ENCODE assay signal across 9 cellular contexts in the genomic region with DNA sequence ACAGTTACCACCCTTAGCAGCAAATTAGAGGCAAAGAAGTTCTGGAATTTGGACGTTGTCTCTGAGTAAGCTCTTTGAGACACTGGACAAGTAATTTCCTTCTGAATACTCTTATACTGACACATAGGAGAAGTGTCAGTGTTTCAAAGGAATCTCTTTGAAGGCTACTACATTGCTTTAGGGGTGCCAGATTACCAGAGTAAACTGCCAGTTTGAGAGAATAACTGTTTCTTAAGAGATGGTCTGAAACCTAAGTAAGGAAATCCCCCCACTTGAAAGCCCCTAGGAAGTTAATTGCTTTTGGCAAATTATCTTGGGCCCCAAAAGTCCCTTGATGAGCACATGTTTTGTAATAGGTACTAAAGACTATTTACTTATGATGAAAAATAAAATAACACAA. TPM values are rescaled to one million over a fixed set of nuclear protein-coding genes. Genes with fewer than 3 reads are reported as not detected.
DNase-seq lines count a peak whose midpoint lies in the region; ATAC-seq, FAIRE-seq and TF ChIP-seq lines count a peak whose summit lies in the region.
"Had no signal": no experiment of that assay in that cellular context is flagged by ENCODE, and none has a peak within 500 bp of the region (broad histone marks: within the 10 kb centered on the region; RNA-seq: fewer than 3 reads in every experiment).

No MANE protein-coding gene starts in this region.

- H3K36me3 Mint-ChIP-seq in CD14-positive monocyte = peaks cover 3 to 6% of the 10 kb centered on the region in 2 donors

- H3K27ac Mint-ChIP-seq in CD14-positive monocyte = peak overlapping the region in 3 of 7 donors; percentile 15 to 37 (median 30)

- H3K27ac ChIP-seq in coronary artery (peak overlapping the region; percentile 50 to 93), skin epidermis (peak overlapping the region in 19 of 21 experiments; percentile 17 to 99 (median 76)), HepG2 (ENCODE audit: extremely low read length, insufficient read depth, low read length) (no peak overlapping the region)

- no peak for ATAC-seq in HepG2

- POLR2A ChIA-PET in HepG2 (lab: Yijun Ruan, JAX) = no interaction called here

- peaks cover 32% of the 10 kb centered on the region for H3K79me2 ChIP-seq in HepG2 (ENCODE audit: insufficient read depth, low read length)

- peaks cover 31% of the 10 kb centered on the region for H3K4me1 ChIP-seq in HepG2 (ENCODE audit: insufficient read depth, low read length)

- H3K4me2 ChIP-seq in HepG2 (ENCODE audit: low read depth, low read length) = no peak overlapping the region

- no peak overlapping the region for H2AFZ ChIP-seq in HepG2 (ENCODE audit: low read length)

- DNase-seq in GM12864 (ENCODE audit: low read depth) (no peak), LHCN-M2 (ENCODE audit: low read depth) (peak; percentile 35), coronary artery (ENCODE audit: low spot score) (no peak), CD14-positive monocyte (ENCODE audit: low spot score) (no peak), NCI-H2171 treated with DMSO at 0.1 percent for 48 hours (lab: John Stamatoyannopoulos, UW) (no peak), HepG2 (ENCODE audit: low spot score) (no peak)
- DNase-seq: dorsolateral prefrontal cortex, NCI-H187 had no signal

- TF ChIP-seq EP300 in HepG2 (IDR thresholded peaks at IDR 0.05; ENCODE audit: low read depth in 2 of 2, low read length in 2 of 2) (no peak), HepG2 (CRISPR knock-in tag; IDR thresholded peaks at IDR 0.05; ENCODE audit: borderline replicate concordance) (no peak)

- H3K9me3 Mint-ChIP-seq in CD14-positive monocyte = no peaks in the 10 kb centered on the region

- no peaks in the 10 kb centered on the region for H3K9me3 ChIP-seq in HepG2 (ENCODE audit: low read length)

- in situ Hi-C loops in HepG2 (cut with HindIII; ENCODE audit: extremely low pct_ligation_motif_present, low pct_unique_long_range_greater_than_20kb) = no loop called here

- H4K20me1 ChIP-seq in HepG2 (ENCODE audit: insufficient read depth, low read length) = no peaks in the 10 kb centered on the region; the same call in 1 of the 2 replicates

- BruUV-seq in HepG2 (replicated peaks; lab: Mats Ljungman, UMichigan) = no TSS peak

- CTCF ChIA-PET in HepG2 (lab: Yijun Ruan, JAX; ENCODE audit: low intra/inter-chr PET ratio, low total read pairs) = no interaction called here

- intact Hi-C loops in CD14-positive monocyte (cut with micrococcal nuclease) (loop anchor here in 1 of 2 donors (5.0 kb wide), 3 partner anchors 38 to 142 kb away; partner anchors contain the start of gene ANKRD22), HepG2 (cut with micrococcal nuclease; ENCODE audit: unreplicated experiment) (no loop called here)

- peak overlapping the region; percentile 90 for H3K4me3 ChIP-seq in GM12864 (ENCODE audit: low read depth, low read length)
- peak overlapping the region; percentile 87 for H3K4me3 ChIP-seq in coronary artery
- H3K4me3 ChIP-seq in skin epidermis = peak overlapping the region in 3 of 7 experiments; percentile 70 to 78 (median 75)
- no peak overlapping the region for H3K4me3 ChIP-seq in HepG2 (replicated peaks in 1 of 3; ENCODE audit: insufficient read depth in 1 of 3, low read depth in 2 of 3, low read length in 3 of 3)

- peak overlapping the region in 1 of 2 donors; percentile 46 for H3K4me3 Mint-ChIP-seq in CD14-positive monocyte

- no peaks in the 10 kb centered on the region for H3K36me3 ChIP-seq in HepG2 (replicated peaks in 1 of 2; ENCODE audit: control insufficient read depth in 1 of 2, insufficient read depth in 2 of 2, low read length in 2 of 2)

- H3K27me3 Mint-ChIP-seq in CD14-positive monocyte (ENCODE audit: low read depth in 3 of 3) = no peaks in the 10 kb centered on the region

- no peak for TF ChIP-seq CTCF in GM12864 (IDR thresholded peaks at IDR 0.05; ENCODE audit: low read depth, low read length, missing control alignments)
- TF ChIP-seq CTCF in coronary artery (IDR thresholded peaks at IDR 0.05) = no peak
- no peak for TF ChIP-seq CTCF in CD14-positive monocyte (IDR thresholded peaks at IDR 0.05)
- TF ChIP-seq CTCF in HepG2 (CRISPR knock-in tag; IDR thresholded peaks at IDR 0.05) = no peak

- 71% methylated on average over 1 of the region's 1 CpG for WGBS in HepG2 (ENCODE audit: low lambda C conversion rate)

- H3K4me1 Mint-ChIP-seq in CD14-positive monocyte = peaks cover 63% of the 10 kb centered on the region

- no peaks in the 10 kb centered on the region; a peak in 1 of 5 replicates for H3K27me3 ChIP-seq in HepG2 (ENCODE audit: control insufficient read depth in 1 of 2, insufficient read depth in 2 of 2, low read length in 2 of 2)
- H3K27me3 ChIP-seq: dorsolateral prefrontal cortex had no signal

- no peak overlapping the region for H3K9ac ChIP-seq in HepG2 (ENCODE audit: insufficient read depth, low read depth, low read length)

- no peak for TF ChIP-seq POLR2A in HepG2 (IDR thresholded peaks at IDR 0.05; ENCODE audit: insufficient read depth in 1 of 2, low read depth in 2 of 2, low read length in 2 of 2)

- no peak for TF ChIP-seq RAD21 in HepG2 (CRISPR knock-in tag; IDR thresholded peaks at IDR 0.05)

- FAIRE-seq in HepG2 (lab: Jason Lieb, UNC) = no peak

TF ChIP-seq in HepG2, 621 proteins besides CTCF, POLR2A, EP300 and RAD21 (continues in another document):
- TF ChIP-seq SOX13 (IDR thresholded peaks at IDR 0.05) = no peak
- no peak for TF ChIP-seq SOX13 (CRISPR knock-in tag; conservative IDR thresholded peaks at IDR 0.05 in 1 of 2, IDR thresholded peaks at IDR 0.05 in 1 of 2)
- no peak for TF ChIP-seq DNMT1 (CRISPR knock-in tag; IDR thresholded peaks at IDR 0.05)
- TF ChIP-seq, protein P1, sequence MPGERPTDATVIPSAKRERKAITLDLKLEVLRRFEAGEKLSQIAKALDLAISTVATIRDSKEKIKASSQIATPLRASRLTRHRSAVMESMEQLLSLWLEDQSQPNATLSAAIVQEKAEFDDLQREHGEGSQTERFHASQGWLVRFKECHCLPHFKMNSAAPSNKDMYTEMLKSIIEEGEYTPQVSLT (CRISPR knock-in tag; IDR thresholded peaks at IDR 0.05; ENCODE audit: borderline replicate concordance, low read depth) = no peak

RNA-seq across cellular contexts. Expression of gene FAS, which starts 3.4 kb away (rescaled TPM):
- total RNA-seq in LHCN-M2 (2014; rRNA removed) (55.0 and 55.7 TPM in 2 replicates), HepG2 (2016; rRNA removed; fragmentation: Illumina TruSeq; extraction: Trizol) (15.0 and 17.9 TPM in 2 replicates)
- polyA plus RNA-seq in LHCN-M2 (2012) = 13.9 TPM
- polyA plus RNA-seq in CD14-positive monocyte (10 to 100 TPM; 27.9 to 28.9 TPM), HepG2 (2011; rRNA removed) (4.3 and 5.9 TPM in 2 replicates)
- total RNA-seq in HepG2 (2016; cell fraction: cytosol; rRNA removed; fragmentation: Illumina TruSeq; extraction: Trizol; ENCODE audit: low read depth) = 4.8 and 5.4 TPM in 2 replicates
- 15.8 and 17.7 TPM in 2 replicates for total RNA-seq in HepG2 (2016; cell fraction: insoluble cytoplasmic fraction; rRNA removed; fragmentation: Illumina TruSeq; extraction: Trizol)
- total RNA-seq in HepG2 (2016; cell fraction: membrane; rRNA removed; fragmentation: Illumina TruSeq; extraction: Trizol) = 11.2 and 12.0 TPM in 2 replicates
- 21.8 and 24.6 TPM in 2 replicates for total RNA-seq in HepG2 (2016; cell fraction: nucleus; rRNA removed; fragmentation: Illumina TruSeq; extraction: Trizol)
- 2.6 and 4.4 TPM in 2 replicates for polyA plus RNA-seq in HepG2 (2011; cell fraction: cytosol; rRNA removed)
- polyA plus RNA-seq in HepG2 (2011; cell fraction: nucleus; rRNA removed) = 3.1 and 3.5 TPM in 2 replicates
- polyA plus RNA-seq in HepG2 (2012) = 3.1 and 3.3 TPM in 2 replicates
- polyA plus RNA-seq in HepG2 (2016; cell fraction: cytosol; fragmentation: Illumina TruSeq; extraction: Trizol; ENCODE audit: low read depth) = 3.1 and 3.6 TPM in 2 replicates
- 14.7 and 16.1 TPM in 2 replicates for polyA plus RNA-seq in HepG2 (2016; cell fraction: insoluble cytoplasmic fraction; fragmentation: Illumina TruSeq; extraction: Trizol; ENCODE audit: low read depth)
- polyA plus RNA-seq in HepG2 (2016; cell fraction: membrane; fragmentation: Illumina TruSeq; extraction: Trizol; ENCODE audit: low read depth) = 6.2 and 7.4 TPM in 2 replicates
- polyA plus RNA-seq in HepG2 (2016; cell fraction: nucleus; fragmentation: Illumina TruSeq; extraction: Trizol; ENCODE audit: insufficient read depth, low read depth) = 29.8 and 31.9 TPM in 2 replicates
- polyA minus RNA-seq in HepG2 (2011; rRNA and poly(A)+ RNA removed; ENCODE audit: low replicate concordance) = 3.7 and 12.5 TPM in 2 replicates
- polyA minus RNA-seq in HepG2 (2011; cell fraction: cytosol; rRNA and poly(A)+ RNA removed) = 3.7 and 4.0 TPM in 2 replicates
- polyA minus RNA-seq in HepG2 (2011; cell fraction: nucleus; rRNA and poly(A)+ RNA removed) = 8.6 and 13.1 TPM in 2 replicates

RNA-seq across cellular contexts. Expression of gene ACTA2, which starts 41.5 kb away (rescaled TPM):
- total RNA-seq in LHCN-M2 (2014; rRNA removed) (105 and 119 TPM in 2 replicates), HepG2 (2016; rRNA removed; fragmentation: Illumina TruSeq; extraction: Trizol) (58.1 and 59.9 TPM in 2 replicates)
- 236 TPM for polyA plus RNA-seq in LHCN-M2 (2012)
- polyA plus RNA-seq in CD14-positive monocyte (10 to 100 TPM in 1 of 2 donors, 1 to 10 TPM in 1; 6.8 to 12.3 TPM), HepG2 (2011; rRNA removed) (21.8 and 25.1 TPM in 2 replicates)
- total RNA-seq in HepG2 (2016; cell fraction: cytosol; rRNA removed; fragmentation: Illumina TruSeq; extraction: Trizol; ENCODE audit: low read depth) = 21.6 and 22.5 TPM in 2 replicates
- total RNA-seq in HepG2 (2016; cell fraction: insoluble cytoplasmic fraction; rRNA removed; fragmentation: Illumina TruSeq; extraction: Trizol) = 50.7 and 62.7 TPM in 2 replicates
- total RNA-seq in HepG2 (2016; cell fraction: membrane; rRNA removed; fragmentation: Illumina TruSeq; extraction: Trizol) = 33.4 and 39.8 TPM in 2 replicates
- total RNA-seq in HepG2 (2016; cell fraction: nucleus; rRNA removed; fragmentation: Illumina TruSeq; extraction: Trizol) = 33.1 and 39.3 TPM in 2 replicates
- polyA plus RNA-seq in HepG2 (2011; cell fraction: cytosol; rRNA removed) = 32.0 and 34.2 TPM in 2 replicates
- 20.1 and 23.1 TPM in 2 replicates for polyA plus RNA-seq in HepG2 (2011; cell fraction: nucleus; rRNA removed)
- polyA plus RNA-seq in HepG2 (2012) = 30.5 and 47.4 TPM in 2 replicates
- polyA plus RNA-seq in HepG2 (2016; cell fraction: cytosol; fragmentation: Illumina TruSeq; extraction: Trizol; ENCODE audit: low read depth) = 30.8 and 35.7 TPM in 2 replicates
- polyA plus RNA-seq in HepG2 (2016; cell fraction: insoluble cytoplasmic fraction; fragmentation: Illumina TruSeq; extraction: Trizol; ENCODE audit: low read depth) = 81.9 and 99.8 TPM in 2 replicates
- polyA plus RNA-seq in HepG2 (2016; cell fraction: membrane; fragmentation: Illumina TruSeq; extraction: Trizol; ENCODE audit: low read depth) = 45.1 and 45.4 TPM in 2 replicates
- polyA plus RNA-seq in HepG2 (2016; cell fraction: nucleus; fragmentation: Illumina TruSeq; extraction: Trizol; ENCODE audit: insufficient read depth, low read depth) = 60.8 and 61.8 TPM in 2 replicates
- 3.6 and 48.3 TPM in 2 replicates for polyA minus RNA-seq in HepG2 (2011; rRNA and poly(A)+ RNA removed; ENCODE audit: low replicate concordance)
- polyA minus RNA-seq in HepG2 (2011; cell fraction: cytosol; rRNA and poly(A)+ RNA removed) = 35.2 and 40.9 TPM in 2 replicates
- polyA minus RNA-seq in HepG2 (2011; cell fraction: nucleus; rRNA and poly(A)+ RNA removed) = 13.9 and 20.1 TPM in 2 replicates

Comparison
In these comparisons a context has a peak if more than half of its experiments do, and no peak if none do; other contexts are left out.
1. H3K4me3 ChIP-seq: peak in GM12864 (single experiment) and coronary artery (single experiment); none in HepG2 (0 of 3).